In genomic region chr2:131034122-131035051, GRCh38 we compare ENCODE assay signal across 8 cellular contexts. TPM values are rescaled to one million over a fixed set of nuclear protein-coding genes. Genes with fewer than 3 reads are reported as not detected.
DNase-seq lines count a peak whose midpoint lies in the region; TF ChIP-seq lines count a peak whose summit lies in the region.

No MANE protein-coding gene starts in this region.

- no peaks in the 10 kb centered on the region for H3K36me3 ChIP-seq in transverse colon

- intact Hi-C loops in transverse colon (cut with DNase I; ENCODE audit: low total_unique reads), result no loop called here

- no peak for TF ChIP-seq POLR2A in transverse colon (IDR thresholded peaks at IDR 0.05)

- TF ChIP-seq EP300 in transverse colon (IDR thresholded peaks at IDR 0.05; ENCODE audit: low read depth), result no peak

- peak; percentile 29 for DNase-seq in activated naive CD4-positive, alpha-beta T cell treated with Interleukin-2 at 50 U/mL for 16 hours
- no peak for DNase-seq in activated naive CD4-positive, alpha-beta T cell (lab: John Stamatoyannopoulos, UW)
- DNase-seq in cardiac fibroblast (ENCODE audit: low read depth in 2 of 2) (peak; percentile 17 to 31), mesenteric fat pad (ENCODE audit: low spot score) (peak; percentile 76), transverse colon (no peak), globus pallidus (ENCODE audit: low spot score) (no peak), NCI-H187 (lab: John Stamatoyannopoulos, UW) (no peak), KBM-7 (no peak)

- H3K27me3 ChIP-seq in transverse colon, result peaks cover 45% of the 10 kb centered on the region

- peaks cover 0 to 14% (median 6%) of the 10 kb centered on the region in 4 donors for H3K4me1 ChIP-seq in transverse colon

- no peak overlapping the region for H3K27ac ChIP-seq in transverse colon

- in situ Hi-C loops in transverse colon (cut with MboI; ENCODE audit: low pct_ligation_motif_present in 1 of 4, low pct_unique_long_range_greater_than_20kb in 1 of 4, low sequenced_read_pairs in 3 of 4), result no loop called here
- in situ Hi-C loops in KBM-7 (cut with MboI; ENCODE audit: low pct_unique_long_range_greater_than_20kb, low sequenced_read_pairs), result no loop called here

- H3K4me3 ChIP-seq in cardiac fibroblast (replicated peaks in 1 of 2; ENCODE audit: low read depth in 2 of 2, low read length in 2 of 2) (peak overlapping the region in 1 of 2 donors; percentile 30), transverse colon (peak overlapping the region; percentile 13 to 51 (median 26))

- TF ChIP-seq CTCF in cardiac fibroblast (IDR thresholded peaks at IDR 0.05; ENCODE audit: low read depth, low read length) (no peak), transverse colon (IDR thresholded peaks at IDR 0.05) (no peak)

- no peaks in the 10 kb centered on the region for H3K9me3 ChIP-seq in transverse colon

- 5 to 80% methylated on average over 1 to 42 of the region's 61 CpGs for WGBS in transverse colon (ENCODE audit: low coverage in 1 of 2), 2 donors

RNA-seq across cellular contexts. Expression of gene FAM168B, which starts 58.9 kb away (rescaled TPM):
- total RNA-seq in mesenteric fat pad (120 TPM), transverse colon (100 to 1,000 TPM in 3 of 4 donors, 10 to 100 TPM in 1; 31.6 to 124 (median 110) TPM)

Comparison
In these comparisons a context has a peak if more than half of its experiments do, and no peak if none do; other contexts are left out.
1. DNase-seq: peak in activated naive CD4-positive, alpha-beta T cell treated with Interleukin-2 at 50 U/mL for 16 hours (single experiment), cardiac fibroblast (2 of 2) and mesenteric fat pad (single experiment); none in activated naive CD4-positive, alpha-beta T cell (0 of 4), transverse colon (single experiment), globus pallidus (single experiment), NCI-H187 (0 of 2) and KBM-7 (single experiment).